In genomic region chr7:159328096-159328495, GRCh38 we compare ENCODE assay signal across 32 cellular contexts.
"Had no signal": no experiment of that assay in that cellular context is flagged by ENCODE, and none has a peak within 500 bp of the region (broad histone marks: within the 10 kb centered on the region; RNA-seq: fewer than 3 reads in every experiment).

No MANE protein-coding gene starts in this region.

- H3K27me3 ChIP-seq: adrenal gland, body of pancreas, colonic mucosa, dorsolateral prefrontal cortex, gastrocnemius medialis, left lung, neural progenitor cell, right atrium auricular region, suprapubic skin, tibial artery, upper lobe of right lung had no signal

- H3K4me3 ChIP-seq: adrenal gland, body of pancreas, colonic mucosa, dorsolateral prefrontal cortex, gastrocnemius medialis, left lung, lower lobe of right lung, neural progenitor cell, right atrium auricular region, suprapubic skin, tibial artery, upper lobe of right lung had no signal

- H2AFZ ChIP-seq: neural progenitor cell, parathyroid adenoma had no signal

- H3K36me3 ChIP-seq: adrenal gland, colonic mucosa, gastrocnemius medialis, left lung, lower lobe of right lung, right atrium auricular region, suprapubic skin, tibial artery, upper lobe of right lung had no signal

- H3K4me1 ChIP-seq: adrenal gland, body of pancreas, colonic mucosa, gastrocnemius medialis, left lung, lower lobe of right lung, neural progenitor cell, parathyroid adenoma, right atrium auricular region, suprapubic skin, tibial artery, upper lobe of right lung had no signal

- H3K9ac ChIP-seq: neural progenitor cell, parathyroid adenoma had no signal

- H3K27ac ChIP-seq: adrenal gland, body of pancreas, colonic mucosa, dorsolateral prefrontal cortex, gastrocnemius medialis, left lung, lower lobe of right lung, neural progenitor cell, parathyroid adenoma, right atrium auricular region, suprapubic skin, tibial artery, upper lobe of right lung, VCaP had no signal

- FAIRE-seq: islet of Langerhans had no signal

- ATAC-seq: body of pancreas, gastrocnemius medialis, left lung, lower lobe of right lung, natural killer cell, upper lobe of right lung had no signal

- H3K4me2 ChIP-seq: neural progenitor cell had no signal

- DNase-seq: activated CD4-positive, alpha-beta memory T cell treated with anti-CD3 and anti-CD28 coated beads for 36 hours; activated CD4-positive, alpha-beta T cell treated with anti-CD3 and anti-CD28 coated beads, Interleukin-2, amount 10 ng/mL, durations not matched to agents 24 days and 14 days; activated CD4-positive, CD25-positive, alpha-beta regulatory T cell treated with anti-CD3 and anti-CD28 coated beads, Interleukin-2, amount 50 U/mL, for 72 hours; activated CD8-positive, alpha-beta memory T cell treated with anti-CD3 and anti-CD28 coated beads, Interleukin-2, amount 50 U/mL, for 4 hours; activated effector memory CD4-positive, alpha-beta T cell treated with anti-CD3 and anti-CD28 coated beads, Interleukin-2, amount 50 U/mL, for 16 hours; activated naive CD4-positive, alpha-beta T cell treated with anti-CD3 and anti-CD28 coated beads for 36 hours; activated naive CD8-positive, alpha-beta T cell treated with anti-CD3 and anti-CD28 coated beads for 36 hours; activated T-cell treated with anti-CD3 and anti-CD28 coated beads, Interleukin-2, amount 50 U/mL, for 1 hour; adrenal gland; aorta; body of pancreas; colonic mucosa; dorsolateral prefrontal cortex; effector memory CD4-positive, alpha-beta T cell; gastrocnemius medialis; glutamatergic neuron; left lung; lower lobe of right lung; mesenchymal stem cell; natural killer cell; occipital lobe; stimulated activated CD4-positive, alpha-beta T cell treated with anti-CD3 and anti-CD28 coated beads, Interleukin-15, amount 100 ng/mL, for 24 hours; stimulated activated CD4-positive, alpha-beta T cell treated with anti-CD3 and anti-CD28 coated beads, Interleukin-2, amount 100 ng/mL, for 24 hours; stimulated activated naive CD4-positive, alpha-beta T cell; tibial artery; upper lobe of right lung had no signal

- H3K9me3 ChIP-seq: adrenal gland, body of pancreas, colonic mucosa had no signal

- H3K79me2 ChIP-seq: parathyroid adenoma had no signal
